9 cellular contexts compared by ENCODE assay signal in genomic region chr13:28423010-28423409, GRCh38.
DNase-seq lines count a peak whose midpoint lies in the region; ATAC-seq and TF ChIP-seq lines count a peak whose summit lies in the region.
"Had no signal": no experiment of that assay in that cellular context is flagged by ENCODE, and none has a peak within 500 bp of the region (broad histone marks: within the 10 kb centered on the region; RNA-seq: fewer than 3 reads in every experiment).

No MANE protein-coding gene starts in this region.

- peaks cover 30% of the 10 kb centered on the region for H3F3A ChIP-seq in smooth muscle cell (ENCODE audit: low read depth)

- H3K36me3 Mint-ChIP-seq in activated CD4-positive, alpha-beta T cell treated with anti-CD3 and anti-CD28 coated beads, Interleukin-2, amount 10 ng/mL, durations not matched to agents 24 days and 14 days (ENCODE audit: low read depth) = peaks cover 33% of the 10 kb centered on the region
- H3K36me3 Mint-ChIP-seq in activated CD8-positive, alpha-beta T cell treated with anti-CD3 and anti-CD28 coated beads, Interleukin-2, amount 10 ng/mL, durations not matched to agents 7 days and 5 days (ENCODE audit: low read depth) = peaks cover 10% of the 10 kb centered on the region

- peaks cover 30% of the 10 kb centered on the region for H3K36me3 ChIP-seq in smooth muscle cell (ENCODE audit: low read depth)
- H3K36me3 ChIP-seq: SJSA1 had no signal

- no peak overlapping the region for H2AFZ ChIP-seq in smooth muscle cell (ENCODE audit: low read depth)

- H3K4me3 Mint-ChIP-seq in activated CD4-positive, alpha-beta T cell treated with anti-CD3 and anti-CD28 coated beads, Interleukin-2, amount 10 ng/mL, durations not matched to agents 24 days and 14 days = peak overlapping the region; percentile 75
- peak overlapping the region; percentile 57 for H3K4me3 Mint-ChIP-seq in activated CD8-positive, alpha-beta T cell treated with anti-CD3 and anti-CD28 coated beads, Interleukin-2, amount 10 ng/mL, durations not matched to agents 7 days and 5 days

- no peak overlapping the region for H3K9ac ChIP-seq in smooth muscle cell (ENCODE audit: low read depth)

- CTCF ChIA-PET in activated CD8-positive, alpha-beta T cell treated with anti-CD3 and anti-CD28 coated beads, Interleukin-2, amount 10 ng/mL, durations not matched to agents 7 days and 5 days (lab: Charles Lee) = interaction anchor here (1.9 kb wide), 1 partner anchor 10 kb away, joined by 6 read pairs; no protein-coding TSS in a partner anchor

- H3K4me1 ChIP-seq in smooth muscle cell (ENCODE audit: low read depth) = no peaks in the 10 kb centered on the region

- H3K4me2 ChIP-seq in smooth muscle cell = no peak overlapping the region

- WGBS in smooth muscle cell (ENCODE audit: low lambda C conversion rate) = 77% methylated on average over 5 of the region's 5 CpGs

- no peak for TF ChIP-seq CTCF in smooth muscle cell (IDR thresholded peaks at IDR 0.05; ENCODE audit: borderline replicate concordance, insufficient read depth, poor library complexity, severe bottlenecking)

- peaks cover 11% of the 10 kb centered on the region for H3K9me3 Mint-ChIP-seq in activated CD4-positive, alpha-beta T cell treated with anti-CD3 and anti-CD28 coated beads, Interleukin-2, amount 10 ng/mL, durations not matched to agents 24 days and 14 days
- H3K9me3 Mint-ChIP-seq in activated CD8-positive, alpha-beta T cell treated with anti-CD3 and anti-CD28 coated beads, Interleukin-2, amount 10 ng/mL, durations not matched to agents 7 days and 5 days (ENCODE audit: insufficient read depth) = no peaks in the 10 kb centered on the region

- POLR2A ChIA-PET in activated CD8-positive, alpha-beta T cell treated with anti-CD3 and anti-CD28 coated beads, Interleukin-2, amount 10 ng/mL, durations not matched to agents 7 days and 5 days (lab: Charles Lee) = no interaction called here

- peaks cover 98% of the 10 kb centered on the region for H4K20me1 ChIP-seq in smooth muscle cell (ENCODE audit: low read depth)

- intact Hi-C loops in activated CD4-positive, alpha-beta T cell treated with anti-CD3 and anti-CD28 coated beads, Interleukin-2, amount 10 ng/mL, durations not matched to agents 24 days and 14 days (cut with micrococcal nuclease) = no loop called here

- H3K27ac ChIP-seq in smooth muscle cell (ENCODE audit: low read depth) = peak overlapping the region; percentile 72
- H3K27ac ChIP-seq: SJSA1 had no signal

- no peaks in the 10 kb centered on the region for H3K27me3 Mint-ChIP-seq in activated CD4-positive, alpha-beta T cell treated with anti-CD3 and anti-CD28 coated beads, Interleukin-2, amount 10 ng/mL, durations not matched to agents 24 days and 14 days
- peaks cover 3% of the 10 kb centered on the region for H3K27me3 Mint-ChIP-seq in activated CD8-positive, alpha-beta T cell treated with anti-CD3 and anti-CD28 coated beads, Interleukin-2, amount 10 ng/mL, durations not matched to agents 7 days and 5 days (ENCODE audit: low read depth)

- no peaks in the 10 kb centered on the region for H3K27me3 ChIP-seq in smooth muscle cell (ENCODE audit: low read depth)
- H3K27me3 ChIP-seq: SJSA1 had no signal

- H3K4me3 ChIP-seq in smooth muscle cell = no peak overlapping the region
- H3K4me3 ChIP-seq: SJSA1 had no signal

- peaks cover 15% of the 10 kb centered on the region for H3K4me1 Mint-ChIP-seq in activated CD4-positive, alpha-beta T cell treated with anti-CD3 and anti-CD28 coated beads, Interleukin-2, amount 10 ng/mL, durations not matched to agents 24 days and 14 days
- peaks cover 15% of the 10 kb centered on the region for H3K4me1 Mint-ChIP-seq in activated CD8-positive, alpha-beta T cell treated with anti-CD3 and anti-CD28 coated beads, Interleukin-2, amount 10 ng/mL, durations not matched to agents 7 days and 5 days (ENCODE audit: low read depth)

- no peaks in the 10 kb centered on the region for H3K9me3 ChIP-seq in smooth muscle cell (replicated peaks; ENCODE audit: low read depth)
- H3K9me3 ChIP-seq: SJSA1 had no signal

- no peak overlapping the region for H3K27ac Mint-ChIP-seq in activated CD4-positive, alpha-beta T cell treated with anti-CD3 and anti-CD28 coated beads, Interleukin-2, amount 10 ng/mL, durations not matched to agents 24 days and 14 days
- H3K27ac Mint-ChIP-seq in activated CD8-positive, alpha-beta T cell treated with anti-CD3 and anti-CD28 coated beads, Interleukin-2, amount 10 ng/mL, durations not matched to agents 7 days and 5 days = peak overlapping the region; percentile 56

- peaks cover 61% of the 10 kb centered on the region for H3K79me2 ChIP-seq in smooth muscle cell (ENCODE audit: low read depth)

- DNase-seq in activated CD4-positive, alpha-beta T cell treated with anti-CD3 and anti-CD28 coated beads, Interleukin-2, amount 10 ng/mL, durations not matched to agents 24 days and 14 days = peak; percentile 75
- DNase-seq in activated CD4-positive, alpha-beta T cell treated with anti-CD3 and anti-CD28 coated beads for 1 hour = no peak
- peak; percentile 74 for DNase-seq in activated CD8-positive, alpha-beta T cell treated with anti-CD3 and anti-CD28 coated beads, Interleukin-2, amount 10 ng/mL, durations not matched to agents 7 days and 5 days
- DNase-seq in smooth muscle cell (lab: John Stamatoyannopoulos, UW; ENCODE audit: unreplicated experiment) (no peak), GOT3 (lab: John Stamatoyannopoulos, UW) (no peak), occipital lobe (lab: John Stamatoyannopoulos, UW) (no peak)
- DNase-seq in activated CD4-positive, CD25-positive, alpha-beta regulatory T cell (lab: John Stamatoyannopoulos, UW) = no peak

- peak; percentile 53 for ATAC-seq in HG03060 (IDR thresholded peaks at IDR 0.05; ENCODE audit: low read depth, unreplicated experiment)
- ATAC-seq in activated CD8-positive, alpha-beta T cell treated with anti-CD3 and anti-CD28 coated beads, Interleukin-2, amount 10 ng/mL, durations not matched to agents 7 days and 5 days = peak; percentile 82

Comparison
In these comparisons a context has a peak if more than half of its experiments do, and no peak if none do; other contexts are left out.
1. DNase-seq: peak in activated CD4-positive, alpha-beta T cell treated with anti-CD3 and anti-CD28 coated beads, Interleukin-2, amount 10 ng/mL, durations not matched to agents 24 days and 14 days (single experiment) and activated CD8-positive, alpha-beta T cell treated with anti-CD3 and anti-CD28 coated beads, Interleukin-2, amount 10 ng/mL, durations not matched to agents 7 days and 5 days (single experiment); none in activated CD4-positive, alpha-beta T cell treated with anti-CD3 and anti-CD28 coated beads for 1 hour (single experiment), smooth muscle cell (single experiment), GOT3 (single experiment), occipital lobe (single experiment) and activated CD4-positive, CD25-positive, alpha-beta regulatory T cell (0 of 4).